1 cellular context compared by ENCODE assay signal in the genomic region with DNA sequence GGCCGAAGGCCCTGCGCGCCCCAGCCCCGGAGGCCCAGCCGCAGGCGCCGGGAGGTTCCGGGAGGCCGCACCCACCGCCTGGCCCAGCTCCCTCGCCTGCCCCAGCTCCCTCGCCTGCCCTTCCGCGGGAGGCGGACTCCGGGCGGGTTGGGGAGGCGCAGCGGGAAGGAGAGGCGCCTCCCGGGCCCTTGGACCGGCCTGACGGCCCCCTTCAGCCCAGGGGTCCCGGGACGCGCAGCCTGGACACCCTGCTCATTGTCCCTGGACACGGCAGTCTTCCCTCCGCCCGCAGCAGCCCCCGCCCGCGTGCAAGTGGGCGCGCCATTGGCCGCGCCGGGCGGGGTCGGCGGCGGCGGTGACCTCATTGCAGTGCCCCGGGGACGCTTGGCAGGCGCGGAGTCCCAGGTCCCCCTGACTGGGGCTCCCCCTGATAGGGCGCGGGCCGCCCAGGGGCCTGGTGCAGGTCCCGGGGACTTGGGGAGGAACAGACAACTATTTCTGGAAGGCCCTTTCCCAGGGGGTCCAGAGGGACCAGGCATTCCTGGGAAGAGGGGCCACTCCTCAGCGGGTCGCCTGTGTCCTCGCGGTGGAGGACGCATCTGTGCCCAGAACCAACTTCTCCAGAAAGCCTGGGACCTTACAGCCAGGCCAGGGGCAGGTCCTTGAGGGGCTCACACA.
TF ChIP-seq lines count a peak whose summit lies in the region.

No MANE protein-coding gene starts in this region.

TF ChIP-seq in K562, 482 proteins besides CTCF, POLR2A, EP300 and RAD21 (continued from another document):
- TF ChIP-seq NR2C2 (CRISPR knock-in tag; IDR thresholded peaks at IDR 0.05) = no peak
- 0 out of 2 replicates have a peak, but pooled peaks have one; percentile 44 for TF ChIP-seq NR2C2 (tag; IDR thresholded peaks at IDR 0.05)
- peak; percentile 20; the same call in 1 of the 2 replicates for TF ChIP-seq MBD2 (IDR thresholded peaks at IDR 0.05; ENCODE audit: borderline replicate concordance, low read depth)
- peak; percentile 36 for TF ChIP-seq U2AF1 (optimal IDR thresholded peaks at IDR 0.05; ENCODE audit: low read depth, low read length)
- TF ChIP-seq ZNF561 (CRISPR knock-in tag; conservative IDR thresholded peaks at IDR 0.05) = no peak
- TF ChIP-seq SIRT6 (IDR thresholded peaks at IDR 0.05; ENCODE audit: low read depth, low read length) = no peak
- no peak for TF ChIP-seq RBM39 (optimal IDR thresholded peaks at IDR 0.05; ENCODE audit: low read depth, low read length)
- peak; percentile 75; the same call in 1 of the 2 replicates for TF ChIP-seq JUN (IDR thresholded peaks at IDR 0.05; ENCODE audit: borderline replicate concordance, low read depth, low read length)
- TF ChIP-seq JUN (CRISPR knock-in tag; IDR thresholded peaks at IDR 0.05; ENCODE audit: borderline replicate concordance) = no peak
- 0 out of 2 replicates have a peak, but pooled peaks have one; percentile 26 for TF ChIP-seq HNRNPL (IDR thresholded peaks at IDR 0.05; ENCODE audit: low read depth, low read length)
- TF ChIP-seq RB1 (IDR thresholded peaks at IDR 0.05; ENCODE audit: low read depth) = peak; percentile 66; the same call in 1 of the 2 replicates
- TF ChIP-seq, protein P1, sequence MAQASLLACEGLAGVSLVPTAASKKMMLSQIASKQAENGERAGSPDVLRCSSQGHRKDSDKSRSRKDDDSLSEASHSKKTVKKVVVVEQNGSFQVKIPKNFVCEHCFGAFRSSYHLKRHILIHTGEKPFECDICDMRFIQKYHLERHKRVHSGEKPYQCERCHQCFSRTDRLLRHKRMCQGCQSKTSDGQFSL (CRISPR knock-in tag; IDR thresholded peaks at IDR 0.05) = peak; percentile 72
- TF ChIP-seq, protein P1 (tag; IDR thresholded peaks at IDR 0.05) = peak in 1 of 2 experiments; percentile 15; a peak in 1 of 4 replicates
- TF ChIP-seq HMGN3 (IDR thresholded peaks at IDR 0.05; ENCODE audit: borderline replicate concordance, extremely low read depth, insufficient read length, low read depth, low read length) = peak; percentile 48
- peak; percentile 95 for TF ChIP-seq ATF7 (IDR thresholded peaks at IDR 0.05)
- no peak for TF ChIP-seq XRCC3 (IDR thresholded peaks at IDR 0.05)
- no peak; the same call in 1 of the 2 replicates for TF ChIP-seq ZNF707 (CRISPR knock-in tag; conservative IDR thresholded peaks at IDR 0.05)
- 0 out of 2 replicates have a peak, but pooled peaks have one; percentile 48 for TF ChIP-seq KLF13 (tag; IDR thresholded peaks at IDR 0.05; ENCODE audit: borderline replicate concordance, low read depth)
- no peak for TF ChIP-seq ZNF274 (IDR thresholded peaks at IDR 0.05; ENCODE audit: borderline replicate concordance, low read depth, low read length)
- TF ChIP-seq GABPB2 (CRISPR knock-in tag; conservative IDR thresholded peaks at IDR 0.05) = no peak
- TF ChIP-seq FIP1L1 (IDR thresholded peaks at IDR 0.05; ENCODE audit: low read depth, low read length, poor library complexity, severe bottlenecking) = peak; percentile 37
